In genomic region chr15:55108858-55109518, GRCh38 we compare ENCODE assay signal across 8 cellular contexts.
A peak's percentile ranks its signal among the peaks of the same experiment; 100 is the strongest.
DNase-seq lines count a peak whose midpoint lies in the region; ATAC-seq and TF ChIP-seq lines count a peak whose summit lies in the region.

No MANE protein-coding gene starts in this region.

- intact Hi-C loops in head of caudate nucleus (cut with DNase I) (no loop called here), prostate gland (cut with DNase I) (no loop called here)

- H3K27me3 ChIP-seq in BE2C (no peaks in the 10 kb centered on the region), Peyer's patch (no peaks in the 10 kb centered on the region), prostate gland (replicated peaks; ENCODE audit: insufficient read depth) (no peaks in the 10 kb centered on the region)

- H3K36me3 ChIP-seq in BE2C (no peaks in the 10 kb centered on the region), Peyer's patch (no peaks in the 10 kb centered on the region), prostate gland (no peaks in the 10 kb centered on the region)

- TF ChIP-seq CTCF in BE2C (IDR thresholded peaks at IDR 0.05; ENCODE audit: low read depth, low read length) (peak; percentile 84), Peyer's patch (IDR thresholded peaks at IDR 0.05) (peak in 4 of 6 experiments; percentile 30 to 45 (median 36)), prostate gland (IDR thresholded peaks at IDR 0.05) (peak in 3 of 4 experiments; percentile 35 to 45 (median 39))

- DNase-seq in BE2C = peak; percentile 69
- DNase-seq in Peyer's patch = peak; percentile 20 to 69 (median 61)
- DNase-seq in activated T-helper 9 cell treated with anti-CD3 and anti-CD28 coated beads, Interleukin-2, amount 50 U/mL, for 16 hours (ENCODE audit: low read depth) = peak; percentile 3
- peak; percentile 56 to 90 (median 78) for DNase-seq in head of caudate nucleus
- peak; percentile 59 for DNase-seq in prostate gland (ENCODE audit: low spot score)

- ATAC-seq in GM18858 (IDR thresholded peaks at IDR 0.05; ENCODE audit: unreplicated experiment) (peak; percentile 49), HG03558 (IDR thresholded peaks at IDR 0.05; ENCODE audit: extremely low read depth, unreplicated experiment) (peak; percentile 44), GM21367 (IDR thresholded peaks at IDR 0.05; ENCODE audit: unreplicated experiment) (no peak)

- H3K9me3 ChIP-seq in BE2C (no peaks in the 10 kb centered on the region), Peyer's patch (no peaks in the 10 kb centered on the region), prostate gland (no peaks in the 10 kb centered on the region)

- no peaks in the 10 kb centered on the region for H3K4me1 ChIP-seq in BE2C
- no peaks in the 10 kb centered on the region for H3K4me1 ChIP-seq in Peyer's patch
- no peaks in the 10 kb centered on the region for H3K4me1 ChIP-seq in prostate gland (replicated peaks)

- WGBS in prostate gland = 17% methylated on average over 9 of the region's 9 CpGs

- no peak overlapping the region for H3K4me3 ChIP-seq in BE2C (ENCODE audit: low read depth, low read length)
- H3K4me3 ChIP-seq in Peyer's patch = no peak overlapping the region
- no peak overlapping the region for H3K4me3 ChIP-seq in prostate gland

- TF ChIP-seq POLR2A in Peyer's patch (IDR thresholded peaks at IDR 0.05) = no peak
- TF ChIP-seq POLR2A in prostate gland (IDR thresholded peaks at IDR 0.05) = no peak

- no peak overlapping the region for H3K27ac ChIP-seq in Peyer's patch
- H3K27ac ChIP-seq in prostate gland = no peak overlapping the region

Comparison
In these comparisons a context has a peak if more than half of its experiments do, and no peak if none do; other contexts are left out.
1. DNase-seq: peak in every context shown above with its lines; median percentile 78 in head of caudate nucleus; 69 in BE2C; 61 in Peyer's patch; 59 in prostate gland; 3 in activated T-helper 9 cell treated with anti-CD3 and anti-CD28 coated beads, Interleukin-2, amount 50 U/mL, for 16 hours.